Comparison of ENCODE assay signal across 2 cellular contexts in the genomic region with DNA sequence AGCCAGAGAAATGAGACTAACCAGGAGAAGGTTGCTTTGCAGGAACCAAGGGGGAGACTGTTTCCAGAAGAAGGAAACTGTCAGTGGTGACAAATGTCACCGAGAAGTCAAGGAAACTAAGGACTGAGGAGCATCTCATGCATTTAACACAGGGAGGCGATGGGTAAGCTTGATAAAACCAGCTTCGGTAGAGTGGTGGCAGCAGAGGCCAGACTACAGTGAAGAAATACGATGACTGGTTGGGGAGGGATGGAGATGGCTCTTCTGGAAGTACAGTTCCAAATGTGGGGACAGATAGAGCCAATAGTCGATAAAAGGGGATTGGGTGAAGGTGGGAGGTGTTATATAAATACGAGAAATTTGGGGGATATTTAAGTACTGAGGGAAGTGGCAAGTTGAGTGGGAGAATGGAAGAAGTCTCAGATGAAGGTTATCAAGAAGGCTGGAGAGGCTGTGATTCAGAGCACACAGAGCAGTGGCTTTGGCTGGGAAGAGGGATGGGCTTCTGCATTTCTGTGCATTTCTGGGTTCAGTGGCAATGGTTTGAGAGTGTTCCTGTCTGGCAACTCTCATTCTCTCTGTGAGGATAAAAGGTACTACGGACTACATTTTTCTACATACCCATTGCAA.
TF ChIP-seq lines count a peak whose summit lies in the region.

No MANE protein-coding gene starts in this region.

TF ChIP-seq in IMR-90, 13 proteins besides CTCF, POLR2A, EP300 and RAD21 (continued from another document):
- TF ChIP-seq MAZ (IDR thresholded peaks at IDR 0.05; ENCODE audit: borderline replicate concordance, low read depth, low read length): no peak
- no peak for TF ChIP-seq MXI1 (IDR thresholded peaks at IDR 0.05; ENCODE audit: borderline replicate concordance, low read depth, low read length)
- TF ChIP-seq BHLHE40 (IDR thresholded peaks at IDR 0.05; ENCODE audit: low read depth, low read length): no peak

TF ChIP-seq in SK-N-SH treated with all-trans-retinoic acid at 6 μM for 48 hours, 23 proteins besides CTCF, POLR2A, EP300 and RAD21:
- TF ChIP-seq, protein P1, sequence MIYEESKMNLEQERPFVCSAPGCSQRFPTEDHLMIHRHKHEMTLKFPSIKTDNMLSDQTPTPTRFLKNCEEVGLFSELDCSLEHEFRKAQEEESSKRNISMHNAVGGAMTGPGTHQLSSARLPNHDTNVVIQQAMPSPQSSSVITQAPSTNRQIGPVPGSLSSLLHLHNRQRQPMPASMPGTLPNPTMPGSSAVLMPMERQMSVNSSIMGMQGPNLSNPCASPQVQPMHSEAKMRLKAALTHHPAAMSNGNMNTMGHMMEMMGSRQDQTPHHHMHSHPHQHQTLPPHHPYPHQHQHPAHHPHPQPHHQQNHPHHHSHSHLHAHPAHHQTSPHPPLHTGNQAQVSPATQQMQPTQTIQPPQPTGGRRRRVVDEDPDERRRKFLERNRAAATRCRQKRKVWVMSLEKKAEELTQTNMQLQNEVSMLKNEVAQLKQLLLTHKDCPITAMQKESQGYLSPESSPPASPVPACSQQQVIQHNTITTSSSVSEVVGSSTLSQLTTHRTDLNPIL (CRISPR knock-in tag; IDR thresholded peaks at IDR 0.05; ENCODE audit: low read depth): no peak
- TF ChIP-seq OSR1 (CRISPR knock-in tag; IDR thresholded peaks at IDR 0.05): no peak
- TF ChIP-seq RARB (CRISPR knock-in tag; IDR thresholded peaks at IDR 0.05): no peak
- no peak for TF ChIP-seq TOX (CRISPR knock-in tag; IDR thresholded peaks at IDR 0.05; ENCODE audit: borderline replicate concordance)
- no peak for TF ChIP-seq TCF4 (CRISPR knock-in tag; IDR thresholded peaks at IDR 0.05; ENCODE audit: borderline replicate concordance)
- TF ChIP-seq SNAI2 (CRISPR knock-in tag; IDR thresholded peaks at IDR 0.05): no peak
- TF ChIP-seq ZNF8 (CRISPR knock-in tag; IDR thresholded peaks at IDR 0.05): no peak
- TF ChIP-seq ZFP3 (CRISPR knock-in tag; IDR thresholded peaks at IDR 0.05): no peak
